10 cellular contexts compared by ENCODE assay signal in the genomic region with DNA sequence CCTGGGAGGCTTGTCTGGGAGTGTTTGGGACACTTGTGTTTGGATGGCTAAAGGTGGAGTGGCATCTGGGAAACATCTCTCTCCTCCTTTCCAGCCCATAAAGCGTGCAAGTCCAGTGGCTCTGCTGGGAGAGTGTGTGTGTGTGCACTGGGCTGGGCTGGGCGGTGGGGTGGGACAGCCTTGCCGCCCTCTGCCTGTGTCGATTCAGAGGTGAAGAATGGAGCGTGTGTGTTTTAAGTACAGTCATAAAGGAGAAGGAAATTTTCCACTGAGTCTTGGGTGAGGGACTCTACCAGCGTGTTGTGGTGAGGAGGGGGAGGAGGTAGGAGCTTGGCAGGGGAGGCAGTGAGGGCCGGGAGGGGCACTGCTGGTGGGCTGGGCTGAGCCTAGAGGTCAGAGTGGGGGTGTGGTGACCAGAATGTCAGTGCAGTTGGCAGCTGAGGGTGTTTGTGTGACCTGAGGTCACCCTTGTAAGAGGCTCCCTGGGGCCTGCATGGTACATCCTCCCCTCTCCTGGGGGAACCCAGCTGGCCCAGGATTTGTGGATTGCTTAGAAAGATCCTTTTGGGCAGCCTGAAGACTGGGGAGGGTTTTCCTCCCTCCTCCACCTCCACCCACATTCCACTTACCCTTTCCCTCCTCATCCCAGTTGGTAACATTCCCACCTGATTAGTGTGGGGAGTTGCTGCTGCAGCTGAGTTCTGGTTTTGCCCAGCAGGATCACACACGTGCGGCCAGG. TPM values are rescaled to one million over a fixed set of nuclear protein-coding genes. Genes with fewer than 3 reads are reported as not detected.
DNase-seq lines count a peak whose midpoint lies in the region; ATAC-seq and TF ChIP-seq lines count a peak whose summit lies in the region.
"Had no signal": no experiment of that assay in that cellular context is flagged by ENCODE, and none has a peak within 500 bp of the region (broad histone marks: within the 10 kb centered on the region; RNA-seq: fewer than 3 reads in every experiment).

No MANE protein-coding gene starts in this region.

- no peak for TF ChIP-seq CTCF in AG09309 (IDR thresholded peaks at IDR 0.05; ENCODE audit: control insufficient read depth, insufficient read depth, low read depth, low read length, missing control alignments)
- TF ChIP-seq CTCF in foreskin fibroblast (IDR thresholded peaks at IDR 0.05; ENCODE audit: low read depth, low read length), result no peak
- TF ChIP-seq CTCF in neural crest cell (conservative IDR thresholded peaks at IDR 0.05), result no peak

- no peaks in the 10 kb centered on the region for H3K36me3 Mint-ChIP-seq in neural crest cell (ENCODE audit: low read depth)
- no peaks in the 10 kb centered on the region for H3K36me3 Mint-ChIP-seq in effector memory CD8-positive, alpha-beta T cell (ENCODE audit: insufficient read depth)

- H3K9me3 Mint-ChIP-seq in neural crest cell, result no peaks in the 10 kb centered on the region
- no peaks in the 10 kb centered on the region for H3K9me3 Mint-ChIP-seq in effector memory CD8-positive, alpha-beta T cell

- peaks cover 39% of the 10 kb centered on the region for H3K27me3 Mint-ChIP-seq in neural crest cell (ENCODE audit: low read depth)
- peaks cover 47 to 83% of the 10 kb centered on the region in 2 donors for H3K27me3 Mint-ChIP-seq in effector memory CD8-positive, alpha-beta T cell

- ATAC-seq in HG03025 (IDR thresholded peaks at IDR 0.05; ENCODE audit: low FRiP score, unreplicated experiment) (no peak), GM21381 (IDR thresholded peaks at IDR 0.05; ENCODE audit: unreplicated experiment) (no peak)
- ATAC-seq in effector memory CD8-positive, alpha-beta T cell (replicated peaks), result no peak

- no peaks in the 10 kb centered on the region for H3K9me3 ChIP-seq in SK-N-MC (ENCODE audit: low read depth, low read length)

- DNase-seq in AG09309 (ENCODE audit: low read depth), result no peak
- DNase-seq in SK-N-MC (ENCODE audit: low read depth, low spot score), result no peak
- peak in 1 of 2 donors; percentile 76 for DNase-seq in foreskin fibroblast
- no peak for DNase-seq in neural crest cell (ENCODE audit: low read depth, low spot score)
- DNase-seq in activated naive CD4-positive, alpha-beta T cell (lab: John Stamatoyannopoulos, UW), result no peak
- DNase-seq in effector memory CD8-positive, alpha-beta T cell, result no peak
- DNase-seq: NCI-H1105, T1000 had no signal

- no peak overlapping the region for H3K27ac ChIP-seq in SK-N-MC

- peak overlapping the region; percentile 94 for H3K4me3 Mint-ChIP-seq in neural crest cell
- no peak overlapping the region for H3K4me3 Mint-ChIP-seq in effector memory CD8-positive, alpha-beta T cell

- peak overlapping the region; percentile 71 for H3K9ac ChIP-seq in SK-N-MC (ENCODE audit: insufficient read length)

- peak overlapping the region; percentile 92 for H3K4me3 ChIP-seq in AG09309 (ENCODE audit: control insufficient read depth, low read depth, low read length)
- H3K4me3 ChIP-seq in SK-N-MC, result peak overlapping the region; percentile 80
- peak overlapping the region; percentile 96 to 97 for H3K4me3 ChIP-seq in foreskin fibroblast (ENCODE audit: low read depth in 1 of 2, low read length in 2 of 2)

- H3K4me1 Mint-ChIP-seq in neural crest cell, result peaks cover 45% of the 10 kb centered on the region
- H3K4me1 Mint-ChIP-seq in effector memory CD8-positive, alpha-beta T cell (ENCODE audit: low read depth in 2 of 2), result peaks cover 0 to 1% of the 10 kb centered on the region in 2 donors

- H3K36me3 ChIP-seq in SK-N-MC (ENCODE audit: insufficient read depth, low read length), result no peaks in the 10 kb centered on the region

- no peak overlapping the region for H3K27ac Mint-ChIP-seq in neural crest cell (ENCODE audit: unreplicated experiment)
- peak overlapping the region in 1 of 2 donors; percentile 38 for H3K27ac Mint-ChIP-seq in effector memory CD8-positive, alpha-beta T cell

RNA-seq across cellular contexts. Expression of a gene that starts 1.7 kb away (rescaled TPM):
- 20.7 and 21.6 TPM in 2 replicates for total RNA-seq in neural crest cell
